In genomic region chr4:40316333-40316781, GRCh38 we compare ENCODE assay signal across 8 cellular contexts. TPM values are rescaled to one million over a fixed set of nuclear protein-coding genes. Genes with fewer than 3 reads are reported as not detected.
DNase-seq lines count a peak whose midpoint lies in the region; ATAC-seq and TF ChIP-seq lines count a peak whose summit lies in the region.

No MANE protein-coding gene starts in this region.

- ATAC-seq in GM18499 (IDR thresholded peaks at IDR 0.05; ENCODE audit: insufficient read depth, unreplicated experiment) (peak; percentile 31), left lung (peak; percentile 64)

- DNase-seq in HS-5 (ENCODE audit: low read depth) (peak; percentile 67), amniotic epithelial cell (ENCODE audit: low read depth) (peak; percentile 96), left lung (no peak), tibial artery (no peak), cerebellar nuclear complex (lab: John Stamatoyannopoulos, UW) (no peak), NCI-H1048 (lab: John Stamatoyannopoulos, UW) (no peak)
- DNase-seq in activated CD4-positive, CD25-positive, alpha-beta regulatory T cell (lab: John Stamatoyannopoulos, UW), result no peak

- H3K36me3 ChIP-seq in left lung (no peaks in the 10 kb centered on the region), tibial artery (no peaks in the 10 kb centered on the region)

- H3K27me3 ChIP-seq in left lung (no peaks in the 10 kb centered on the region), tibial artery (no peaks in the 10 kb centered on the region)

- H3K4me1 ChIP-seq in left lung (peaks cover 4 to 28% of the 10 kb centered on the region in 2 donors), tibial artery (peaks cover 0 to 15% (median 6%) of the 10 kb centered on the region in 4 donors)

- H3K4me3 ChIP-seq in left lung (no peak overlapping the region), tibial artery (peak overlapping the region in 1 of 2 donors; percentile 37)

- intact Hi-C loops in left lung (cut with DNase I), result no loop called here
- intact Hi-C loops in tibial artery (cut with DNase I; ENCODE audit: low total_unique reads), result no loop called here

- no peak for TF ChIP-seq CTCF in left lung (IDR thresholded peaks at IDR 0.05)
- no peak for TF ChIP-seq CTCF in tibial artery (IDR thresholded peaks at IDR 0.05)

- H3K27ac ChIP-seq in left lung, result peak overlapping the region; percentile 76 to 88
- peak overlapping the region; percentile 9 to 43 for H3K27ac ChIP-seq in tibial artery

- H3K9me3 ChIP-seq in left lung (no peaks in the 10 kb centered on the region), tibial artery (no peaks in the 10 kb centered on the region)

RNA-seq across cellular contexts. Expression of gene CHRNA9, which starts 18.8 kb away (rescaled TPM):
- total RNA-seq in left lung, result not detected

Comparison
In these comparisons a context has a peak if more than half of its experiments do, and no peak if none do; other contexts are left out.
1. DNase-seq: peak in HS-5 (single experiment) and amniotic epithelial cell (single experiment); none in left lung (0 of 2), tibial artery (0 of 2), cerebellar nuclear complex (0 of 2), activated CD4-positive, CD25-positive, alpha-beta regulatory T cell (0 of 4) and NCI-H1048 (single experiment).